Comparison of ENCODE assay signal across 8 cellular contexts in genomic region chr4:87005690-87006461, GRCh38.
A peak's percentile ranks its signal among the peaks of the same experiment; 100 is the strongest.
DNase-seq lines count a peak whose midpoint lies in the region; ATAC-seq and TF ChIP-seq lines count a peak whose summit lies in the region.

No MANE protein-coding gene starts in this region.

- H3K4me1 ChIP-seq in mononuclear cell (ENCODE audit: insufficient read depth, low read length): peaks cover 45% of the 10 kb centered on the region

- H3K9me3 Mint-ChIP-seq in chondrocyte (ENCODE audit: low read depth): no peaks in the 10 kb centered on the region

- no peaks in the 10 kb centered on the region for H3K79me2 ChIP-seq in SU-DHL-6 (ENCODE audit: insufficient read depth, low read length)

- H3K27me3 Mint-ChIP-seq in chondrocyte (ENCODE audit: low read depth): no peaks in the 10 kb centered on the region

- ATAC-seq in HG03103 (IDR thresholded peaks at IDR 0.05; ENCODE audit: low read depth, unreplicated experiment) (peak; percentile 1), GM21529 (IDR thresholded peaks at IDR 0.05; ENCODE audit: unreplicated experiment) (no peak)

- peak overlapping the region; percentile 84 for H3K4me3 Mint-ChIP-seq in chondrocyte (ENCODE audit: unreplicated experiment)

- H3K9me3 ChIP-seq in SU-DHL-6 (ENCODE audit: insufficient read depth, low read length) (no peaks in the 10 kb centered on the region), mononuclear cell (ENCODE audit: low read depth, low read length) (no peaks in the 10 kb centered on the region)

- H3K27me3 ChIP-seq in SU-DHL-6 (ENCODE audit: low read length) (no peaks in the 10 kb centered on the region), mononuclear cell (ENCODE audit: insufficient read depth, low read length) (no peaks in the 10 kb centered on the region)

- H3K36me3 ChIP-seq in SU-DHL-6 (ENCODE audit: low read length): no peaks in the 10 kb centered on the region

- DNase-seq in DMS153 treated with DMSO at 0.1 percent for 48 hours (lab: John Stamatoyannopoulos, UW; ENCODE audit: unreplicated experiment) (peak; percentile 50), DMS153 (lab: John Stamatoyannopoulos, UW) (no peak), chondrocyte (ENCODE audit: low spot score) (no peak), substantia nigra (lab: John Stamatoyannopoulos, UW) (peak in 12 of 49 donors; percentile 3 to 52 (median 33))

- peak overlapping the region; percentile 96 for H3K27ac Mint-ChIP-seq in chondrocyte (ENCODE audit: unreplicated experiment)

- no peaks in the 10 kb centered on the region for H3F3A ChIP-seq in SU-DHL-6 (ENCODE audit: insufficient read depth)

- H3K9me2 ChIP-seq in SU-DHL-6 (replicated peaks; ENCODE audit: insufficient read depth, low read length): no peaks in the 10 kb centered on the region

- no peaks in the 10 kb centered on the region for H3K36me3 Mint-ChIP-seq in chondrocyte (ENCODE audit: low read depth)

- peak overlapping the region; percentile 86 for H2AFZ ChIP-seq in SU-DHL-6 (ENCODE audit: low read depth, low read length, severe bottlenecking)

- H3K4me3 ChIP-seq in SU-DHL-6 (ENCODE audit: insufficient read depth, low read length, poor library complexity, severe bottlenecking) (peak overlapping the region; percentile 79), mononuclear cell (ENCODE audit: low read length) (peak overlapping the region; percentile 86)

- H4K20me1 ChIP-seq in SU-DHL-6 (ENCODE audit: low read depth, low read length): no peaks in the 10 kb centered on the region

- TF ChIP-seq CTCF in SU-DHL-6 (IDR thresholded peaks at IDR 0.05; ENCODE audit: insufficient read depth, low read length, poor library complexity, severe bottlenecking) (no peak), chondrocyte (IDR thresholded peaks at IDR 0.05) (no peak)

- H3K9ac ChIP-seq in SU-DHL-6 (ENCODE audit: low read length): peak overlapping the region; percentile 66

- peak overlapping the region; percentile 90 for H3K4me2 ChIP-seq in SU-DHL-6 (ENCODE audit: low read depth, low read length, poor library complexity, severe bottlenecking)

- peaks cover 34% of the 10 kb centered on the region for H3K4me1 Mint-ChIP-seq in chondrocyte (ENCODE audit: low read depth)

- H3K27ac ChIP-seq in SU-DHL-6 (ENCODE audit: low read depth, low read length) (peak overlapping the region; percentile 51; the same call in 1 of the 2 replicates), substantia nigra (ENCODE audit: low read depth, low read length, poor library complexity, severe bottlenecking) (peak overlapping the region; percentile 89)
